ENCODE assay signal across 10 cellular contexts in genomic region chr15:67127925-67128324, GRCh38.
DNase-seq lines count a peak whose midpoint lies in the region; ATAC-seq, FAIRE-seq and TF ChIP-seq lines count a peak whose summit lies in the region.
"Had no signal": no experiment of that assay in that cellular context is flagged by ENCODE, and none has a peak within 500 bp of the region (broad histone marks: within the 10 kb centered on the region; RNA-seq: fewer than 3 reads in every experiment).

No MANE protein-coding gene starts in this region.

- DNase-seq in AG04449 (ENCODE audit: low read depth, low spot score): peak; percentile 91
- peak; percentile 75 for DNase-seq in HK-2 (ENCODE audit: unreplicated experiment)
- DNase-seq in K562 (ENCODE audit: extremely low read depth in 1 of 4, low spot score in 3 of 4): no peak
- peak; percentile 47 for DNase-seq in mesenteric fat pad (ENCODE audit: low spot score)
- DNase-seq in NCI-H2029 treated with DMSO at 0.1 percent for 48 hours (lab: John Stamatoyannopoulos, UW): no peak
- no peak for DNase-seq in middle frontal gyrus (ENCODE audit: extremely low spot score, low spot score)
- no peak for DNase-seq in activated naive CD4-positive, alpha-beta T cell (lab: John Stamatoyannopoulos, UW)
- DNase-seq: KBM-7, nucleus accumbens had no signal

- no TSS peak for BruUV-seq in K562 (replicated peaks; lab: Mats Ljungman, UMichigan)

- H3K9me1 ChIP-seq in K562 (ENCODE audit: control insufficient read depth, insufficient read depth, low read length): no peaks in the 10 kb centered on the region

- ATAC-seq in K562 (no peak), HG03135 (IDR thresholded peaks at IDR 0.05; ENCODE audit: unreplicated experiment) (no peak)

- intact Hi-C loops in K562 (cut with micrococcal nuclease): no loop called here

- POLR2A ChIA-PET in AG04449 (lab: Yijun Ruan, JAX) (interaction anchor here (0.6 to 1.3 kb wide), 2 partner anchors 15 to 60 kb away, joined by 3 read pairs; no protein-coding TSS in a partner anchor), K562 (lab: Yijun Ruan, JAX) (interaction anchor here (1.1 to 1.6 kb wide), 3 partner anchors 8 to 152 kb away, joined by 4 to 8 read pairs (median 5); no protein-coding TSS in a partner anchor)

- 35% methylated on average over 4 of the region's 4 CpGs for WGBS in K562 (ENCODE audit: insufficient coverage, low coverage, missing lambda C conversion rate)

- TF ChIP-seq CTCF in AG04449 (IDR thresholded peaks at IDR 0.05; ENCODE audit: insufficient read depth, low read length, missing control alignments): no peak
- TF ChIP-seq CTCF in K562 (IDR thresholded peaks at IDR 0.05 in 2 of 3, conservative IDR thresholded peaks at IDR 0.05 in 1 of 3; ENCODE audit: insufficient read depth in 2 of 3, low read depth in 1 of 3, low read length in 3 of 3): no peak

- CTCF ChIA-PET in AG04449 (lab: Yijun Ruan, JAX): interaction anchor here (0.9 to 1.6 kb wide), 3 partner anchors 11 to 78 kb away, joined by 3 read pairs; no protein-coding TSS in a partner anchor
- CTCF ChIA-PET in K562 (lab: Yijun Ruan, JAX; ENCODE audit: low intra/inter-chr PET ratio): no interaction called here

- no peak for TF ChIP-seq EP300 in K562 (IDR thresholded peaks at IDR 0.05; ENCODE audit: low read length)

- H3K4me2 ChIP-seq in K562 (ENCODE audit: insufficient read depth, low read length): no peak overlapping the region

- no peaks in the 10 kb centered on the region for H3K9me3 ChIP-seq in K562 (replicated peaks; ENCODE audit: control insufficient read depth, insufficient read depth, low read depth, low read length)

- H3K4me3 ChIP-seq in AG04449 (ENCODE audit: low read depth, low read length) (no peak overlapping the region), K562 (no peak overlapping the region)

- H2AFZ ChIP-seq in K562 (ENCODE audit: low read depth, low read length): no peak overlapping the region

- no peak for TF ChIP-seq POLR2A in K562 (conservative IDR thresholded peaks at IDR 0.05)

- H3K27me3 ChIP-seq in K562 (ENCODE audit: control insufficient read depth in 2 of 2, insufficient read depth in 2 of 2, low read length in 2 of 2): no peaks in the 10 kb centered on the region; a peak in 1 of 5 replicates

- peaks cover 17 to 58% of the 10 kb centered on the region in 2 experiments for H3K4me1 ChIP-seq in K562 (replicated peaks in 1 of 2; ENCODE audit: control insufficient read depth in 2 of 2, insufficient read depth in 2 of 2, low read length in 2 of 2)

- no peak overlapping the region for H3K27ac ChIP-seq in K562 (ENCODE audit: extremely low read depth, low read depth, low read length)

- H3K79me2 ChIP-seq in K562 (ENCODE audit: control insufficient read depth, insufficient read depth, low read length): peaks cover 44% of the 10 kb centered on the region

- no peak overlapping the region for H3K9ac ChIP-seq in K562 (ENCODE audit: insufficient read depth in 1 of 2, low read depth in 2 of 2, low read length in 2 of 2)

- TF ChIP-seq RAD21 in K562 (CRISPR knock-in tag; conservative IDR thresholded peaks at IDR 0.05 in 1 of 2, IDR thresholded peaks at IDR 0.05 in 1 of 2): no peak

- peaks cover 4% of the 10 kb centered on the region for H4K20me1 ChIP-seq in K562 (replicated peaks; ENCODE audit: control insufficient read depth, insufficient read depth, low read length)

- H3K36me3 ChIP-seq in K562 (ENCODE audit: control insufficient read depth, insufficient read depth, low read length): peaks cover 10% of the 10 kb centered on the region; the same call in 2 of the 3 replicates

- in situ Hi-C loops in K562 (cut with MboI): no loop called here

- no peak for FAIRE-seq in K562 (lab: Jason Lieb, UNC)

TF ChIP-seq in K562, 482 proteins besides CTCF, POLR2A, EP300 and RAD21:
- TF ChIP-seq HMBOX1 (IDR thresholded peaks at IDR 0.05) (peak; percentile 77), MLLT1 (IDR thresholded peaks at IDR 0.05) (no peak), FOSL1 (tag; conservative IDR thresholded peaks at IDR 0.05) (peak; percentile 26; the same call in 1 of the 2 replicates), MEIS2 (IDR thresholded peaks at IDR 0.05; ENCODE audit: partially characterized antibody) (peak; percentile 24), HDGF (IDR thresholded peaks at IDR 0.05) (no peak), PBX2 (CRISPR knock-in tag; IDR thresholded peaks at IDR 0.05; ENCODE audit: low read depth) (no peak), PBX2 (tag; conservative IDR thresholded peaks at IDR 0.05; ENCODE audit: low read depth) (peak; percentile 32; the same call in 1 of the 2 replicates)

Comparison
In these comparisons a context has a peak if more than half of its experiments do, and no peak if none do; other contexts are left out.
1. DNase-seq: peak in AG04449 (single experiment), HK-2 (single experiment) and mesenteric fat pad (single experiment); none in K562 (0 of 4), NCI-H2029 treated with DMSO at 0.1 percent for 48 hours (single experiment), middle frontal gyrus (single experiment) and activated naive CD4-positive, alpha-beta T cell (0 of 4).